18 cellular contexts compared by ENCODE assay signal in genomic region chrX:53669258-53669657, GRCh38.
"Had no signal": no experiment of that assay in that cellular context is flagged by ENCODE, and none has a peak within 500 bp of the region (broad histone marks: within the 10 kb centered on the region; RNA-seq: fewer than 3 reads in every experiment).

No MANE protein-coding gene starts in this region.

- H3K36me3 ChIP-seq: tibial artery had no signal

- H3K4me1 Mint-ChIP-seq: nephron progenitor cell had no signal

- ATAC-seq: effector memory CD8-positive, alpha-beta T cell; foreskin keratinocyte; left cardiac atrium; naive thymus-derived CD4-positive, alpha-beta T cell; sciatic nerve; stimulated activated memory B cell treated with anti-CD40 and anti-IgM and Interleukin-4, amounts not matched to agents 10 μg/mL and 1 μg/mL and 100 μg/mL, for 72 hours; upper lobe of right lung had no signal

- H3K27ac Mint-ChIP-seq: dendritic cell treated with granulocyte-macrophage colony-stimulating factor and Interleukin-4, amounts not matched to agents 40 ng/mL and 50 ng/mL, for 4 days; effector memory CD8-positive, alpha-beta T cell; nephron progenitor cell; stimulated activated memory B cell treated with anti-CD40 and anti-IgM and Interleukin-4, amounts not matched to agents 10 μg/mL and 1 μg/mL and 100 μg/mL, for 72 hours had no signal

- H3K9me3 ChIP-seq: spleen, tibial artery, upper lobe of right lung had no signal

- H3K4me1 ChIP-seq: upper lobe of right lung had no signal

- DNase-seq: effector memory CD8-positive, alpha-beta T cell; foreskin keratinocyte; kidney; left cardiac atrium; mammary epithelial cell; naive thymus-derived CD4-positive, alpha-beta T cell; nephron progenitor cell; posterior cingulate gyrus; spleen; stimulated activated CD4-positive, alpha-beta T cell treated with anti-CD3 and anti-CD28 coated beads, Interleukin-15, amount 100 ng/mL, for 24 hours; stimulated activated CD4-positive, alpha-beta T cell treated with anti-CD3 and anti-CD28 coated beads, Interleukin-1b, Interleukin-23, amount 100 ng/mL, for 48 hours; stimulated activated CD4-positive, alpha-beta T cell treated with anti-CD3 and anti-CD28 coated beads, Interleukin-4, amount 100 ng/mL, for 24 hours; tibial artery; upper lobe of right lung had no signal

- H3K4me3 Mint-ChIP-seq: dendritic cell treated with granulocyte-macrophage colony-stimulating factor and Interleukin-4, amounts not matched to agents 40 ng/mL and 50 ng/mL, for 4 days; effector memory CD8-positive, alpha-beta T cell; naive thymus-derived CD4-positive, alpha-beta T cell; nephron progenitor cell; stimulated activated memory B cell treated with anti-CD40 and anti-IgM and Interleukin-4, amounts not matched to agents 10 μg/mL and 1 μg/mL and 100 μg/mL, for 72 hours; stimulated activated naive CD8-positive, alpha-beta T cell treated with anti-CD3 and anti-CD28 coated beads, Interleukin-15, Interleukin-2, amounts not matched to agents 100 ng/mL and 50 ng/mL, for 24 hours had no signal

- H3K27me3 ChIP-seq: foreskin keratinocyte, spleen, tibial artery, upper lobe of right lung had no signal

- H3K4me3 ChIP-seq: spleen, tibial artery, upper lobe of right lung had no signal

- H3K27ac ChIP-seq: foreskin keratinocyte, spleen, tibial artery, upper lobe of right lung had no signal

- H3K27me3 Mint-ChIP-seq: dendritic cell treated with granulocyte-macrophage colony-stimulating factor and Interleukin-4, amounts not matched to agents 40 ng/mL and 50 ng/mL, for 4 days; effector memory CD8-positive, alpha-beta T cell; naive thymus-derived CD4-positive, alpha-beta T cell; stimulated activated memory B cell treated with anti-CD40 and anti-IgM and Interleukin-4, amounts not matched to agents 10 μg/mL and 1 μg/mL and 100 μg/mL, for 72 hours; stimulated activated naive CD8-positive, alpha-beta T cell treated with anti-CD3 and anti-CD28 coated beads, Interleukin-15, Interleukin-2, amounts not matched to agents 100 ng/mL and 50 ng/mL, for 24 hours had no signal
